ENCODE assay signal across 8 cellular contexts in genomic region chr3:119322523-119323400, GRCh38. TPM values are rescaled to one million over a fixed set of nuclear protein-coding genes. Genes with fewer than 3 reads are reported as not detected.
DNase-seq lines count a peak whose midpoint lies in the region; ATAC-seq, FAIRE-seq and TF ChIP-seq lines count a peak whose summit lies in the region.

No MANE protein-coding gene starts in this region.

- peak; percentile 91 for ATAC-seq in HG02642 (IDR thresholded peaks at IDR 0.05; ENCODE audit: poor library complexity, unreplicated experiment)
- ATAC-seq in left ventricle myocardium superior: peak; percentile 94
- peak; percentile 88 to 94 (median 92) for ATAC-seq in psoas muscle

- TF ChIP-seq CTCF in GM12875 (IDR thresholded peaks at IDR 0.05; ENCODE audit: borderline replicate concordance, insufficient read depth, low read depth, low read length) (no peak), psoas muscle (IDR thresholded peaks at IDR 0.05) (no peak)

- H3K36me3 ChIP-seq in psoas muscle (ENCODE audit: insufficient read depth in 1 of 2, low read depth in 1 of 2): no peaks in the 10 kb centered on the region

- H3K27me3 ChIP-seq in psoas muscle (ENCODE audit: insufficient read depth in 3 of 3, low read length in 2 of 3): no peaks in the 10 kb centered on the region

- H3K4me1 ChIP-seq in psoas muscle: peaks cover 9% of the 10 kb centered on the region

- WGBS in adipose tissue, 3 donors: 1% methylated on average over 67 to 84 of the region's 84 CpGs
- WGBS in psoas muscle, 3 donors: 1 to 2% (median 2%) methylated on average over 60 to 82 of the region's 84 CpGs

- intact Hi-C loops in left ventricle myocardium superior (cut with micrococcal nuclease): no loop called here
- intact Hi-C loops in psoas muscle (cut with DNase I): loop anchor here in 1 of 2 donors (1.0 kb wide), 1 partner anchor 28 kb away; the partner anchor contains the start of gene ARHGAP31

- peak overlapping the region; percentile 79 for H3K4me3 ChIP-seq in GM12875 (ENCODE audit: low read depth, low read length)
- H3K4me3 ChIP-seq in psoas muscle: peak overlapping the region; percentile 81

- peak; percentile 44 for FAIRE-seq in urothelium cell line (lab: Jason Lieb, UNC)

- H3K27ac ChIP-seq in adipose tissue (ENCODE audit: low read depth, low read length) (peak overlapping the region; percentile 98), psoas muscle (peak overlapping the region; percentile 85)

- H3K9me3 ChIP-seq in psoas muscle: no peaks in the 10 kb centered on the region

- DNase-seq in NCI-H1105 (lab: John Stamatoyannopoulos, UW): peak; percentile 90
- peak; percentile 90 for DNase-seq in SW480 (ENCODE audit: low spot score)
- DNase-seq in left ventricle myocardium superior: peak; percentile 92
- DNase-seq in psoas muscle: peak; percentile 88 to 92
- DNase-seq in urothelium cell line (ENCODE audit: low spot score): peak; percentile 87

RNA-seq across cellular contexts. Expression of gene ARHGAP31, which starts 28.6 kb away (rescaled TPM):
- polyA plus RNA-seq in adipose tissue (10 to 100 TPM in 1 of 3 donors, 1 to 10 TPM in 2; 2.0 to 17.1 (median 7.4) TPM), psoas muscle (1 to 10 TPM; 1.9 to 2.7 (median 2.6) TPM)
- total RNA-seq in left ventricle myocardium superior (41.7 TPM), psoas muscle (10 to 100 TPM in 2 of 4 donors, 1 to 10 TPM in 2; 5.3 to 13.2 (median 9.0) TPM)

Comparison
In these comparisons a context has a peak if more than half of its experiments do, and no peak if none do; other contexts are left out.
1. Peak in every context shown above with its lines: DNase-seq, ATAC-seq, H3K4me3 ChIP-seq and H3K27ac ChIP-seq.